ENCODE assay signal across 10 cellular contexts in the genomic region with DNA sequence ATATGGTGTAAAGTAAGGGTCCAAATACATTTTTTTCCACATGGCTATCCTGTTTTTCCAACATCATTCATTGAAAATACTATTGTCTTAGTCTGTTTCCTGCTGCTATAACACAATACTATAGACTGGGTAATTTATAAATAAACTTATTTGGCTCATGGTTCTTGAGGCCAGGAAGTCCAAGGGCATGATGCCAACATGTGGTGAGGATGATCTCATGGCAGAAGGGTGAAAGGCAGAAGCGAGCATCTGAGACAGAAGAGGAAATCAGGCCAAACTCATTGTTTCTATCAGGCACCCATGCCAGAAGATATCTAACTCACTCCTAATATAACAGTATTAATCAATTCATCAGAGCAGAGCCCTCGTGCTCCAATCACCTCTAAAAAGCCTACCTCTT. TPM values are rescaled to one million over a fixed set of nuclear protein-coding genes. Genes with fewer than 3 reads are reported as not detected.
A peak's percentile ranks its signal among the peaks of the same experiment; 100 is the strongest.
DNase-seq lines count a peak whose midpoint lies in the region; ATAC-seq and TF ChIP-seq lines count a peak whose summit lies in the region.
"Had no signal": no experiment of that assay in that cellular context is flagged by ENCODE, and none has a peak within 500 bp of the region (broad histone marks: within the 10 kb centered on the region; RNA-seq: fewer than 3 reads in every experiment).

No MANE protein-coding gene starts in this region.

- POLR2A ChIA-PET in activated CD4-positive, alpha-beta T cell treated with anti-CD3 and anti-CD28 coated beads, Interleukin-2, amount 10 ng/mL, durations not matched to agents 7 days and 5 days (lab: Charles Lee), result no interaction called here
- POLR2A ChIA-PET in naive thymus-derived CD8-positive, alpha-beta T cell (lab: Charles Lee), result no interaction called here

- H3K4me3 ChIP-seq in dorsolateral prefrontal cortex, result no peak overlapping the region

- peaks cover 6% of the 10 kb centered on the region for H3K9me3 Mint-ChIP-seq in activated CD4-positive, alpha-beta T cell treated with anti-CD3 and anti-CD28 coated beads, Interleukin-2, amount 10 ng/mL, durations not matched to agents 7 days and 5 days
- peaks cover 0 to 10% (median 0%) of the 10 kb centered on the region in 9 donors for H3K9me3 Mint-ChIP-seq in naive thymus-derived CD8-positive, alpha-beta T cell

- peak; percentile 36 to 38 for DNase-seq in activated CD4-positive, alpha-beta T cell treated with anti-CD3 and anti-CD28 coated beads for 4 hours
- DNase-seq in activated CD4-positive, alpha-beta T cell treated with anti-CD3 and anti-CD28 coated beads, Interleukin-2, amount 10 ng/mL, durations not matched to agents 7 days and 5 days, result no peak
- DNase-seq in NCI-H2029 (lab: John Stamatoyannopoulos, UW) (peak; percentile 57), dorsolateral prefrontal cortex (no peak), SW 1271 (lab: John Stamatoyannopoulos, UW) (no peak), NCI-H1436 (lab: John Stamatoyannopoulos, UW) (no peak)
- DNase-seq in central memory CD4-positive, alpha-beta T cell, result peak; percentile 36
- DNase-seq in naive thymus-derived CD8-positive, alpha-beta T cell, result peak in 9 of 10 donors; percentile 6 to 78 (median 56)
- DNase-seq: NCI-H510A treated with DMSO at 0.1 percent for 48 hours had no signal

- no peak for TF ChIP-seq CTCF in dorsolateral prefrontal cortex (IDR thresholded peaks at IDR 0.05 in 54 of 56, conservative IDR thresholded peaks at IDR 0.05 in 2 of 56; ENCODE audit: low read depth in 1 of 56, partially characterized antibody in 56 of 56)

- no peak overlapping the region for H3K4me3 Mint-ChIP-seq in activated CD4-positive, alpha-beta T cell treated with anti-CD3 and anti-CD28 coated beads, Interleukin-2, amount 10 ng/mL, durations not matched to agents 7 days and 5 days
- H3K4me3 Mint-ChIP-seq in naive thymus-derived CD8-positive, alpha-beta T cell, result peak overlapping the region in 4 of 10 donors; percentile 16 to 47 (median 40)

- H3K27ac Mint-ChIP-seq in activated CD4-positive, alpha-beta T cell treated with anti-CD3 and anti-CD28 coated beads, Interleukin-2, amount 10 ng/mL, durations not matched to agents 7 days and 5 days, result no peak overlapping the region
- peak overlapping the region in 2 of 10 donors; percentile 5 to 79 for H3K27ac Mint-ChIP-seq in naive thymus-derived CD8-positive, alpha-beta T cell

- no peaks in the 10 kb centered on the region for H3K27me3 Mint-ChIP-seq in activated CD4-positive, alpha-beta T cell treated with anti-CD3 and anti-CD28 coated beads, Interleukin-2, amount 10 ng/mL, durations not matched to agents 7 days and 5 days
- H3K27me3 Mint-ChIP-seq in naive thymus-derived CD8-positive, alpha-beta T cell, result no peaks in the 10 kb centered on the region

- peaks cover 5% of the 10 kb centered on the region for H3K4me1 Mint-ChIP-seq in activated CD4-positive, alpha-beta T cell treated with anti-CD3 and anti-CD28 coated beads, Interleukin-2, amount 10 ng/mL, durations not matched to agents 7 days and 5 days
- peaks cover 9 to 24% (median 19%) of the 10 kb centered on the region in 4 donors for H3K4me1 Mint-ChIP-seq in naive thymus-derived CD8-positive, alpha-beta T cell

- CTCF ChIA-PET in activated CD4-positive, alpha-beta T cell treated with anti-CD3 and anti-CD28 coated beads, Interleukin-2, amount 10 ng/mL, durations not matched to agents 7 days and 5 days (lab: Charles Lee), result no interaction called here

- no peaks in the 10 kb centered on the region for H3K27me3 ChIP-seq in dorsolateral prefrontal cortex

- H3K27ac ChIP-seq in dorsolateral prefrontal cortex, result no peak overlapping the region

- H3K36me3 Mint-ChIP-seq in activated CD4-positive, alpha-beta T cell treated with anti-CD3 and anti-CD28 coated beads, Interleukin-2, amount 10 ng/mL, durations not matched to agents 7 days and 5 days (ENCODE audit: low read depth), result peaks cover 1% of the 10 kb centered on the region
- peaks cover 0 to 5% (median 0%) of the 10 kb centered on the region in 3 donors for H3K36me3 Mint-ChIP-seq in naive thymus-derived CD8-positive, alpha-beta T cell

- intact Hi-C loops in dorsolateral prefrontal cortex (cut with DNase I), result no loop called here

- ATAC-seq in naive thymus-derived CD8-positive, alpha-beta T cell, result peak; percentile 76 to 88

RNA-seq across cellular contexts. Expression of gene ANKRD55, which starts 42.6 kb away (rescaled TPM):
- 10 to 100 TPM; 10.3 to 11.9 TPM for total RNA-seq in activated CD4-positive, alpha-beta T cell treated with anti-CD3 and anti-CD28 coated beads, Interleukin-2, amount 10 ng/mL, durations not matched to agents 7 days and 5 days
- not detected for total RNA-seq in naive thymus-derived CD8-positive, alpha-beta T cell
- 1 to 10 TPM; 1.5 to 1.6 (median 1.6) TPM for polyA plus RNA-seq in naive thymus-derived CD8-positive, alpha-beta T cell
- total RNA-seq in dorsolateral prefrontal cortex, result 10 to 100 TPM in 6 of 120 experiments, 1 to 10 TPM in 110, under 1 TPM in 4; 0.59 to 12.0 (median 4.0) TPM
- polyA plus RNA-seq: AG04450 had no signal

Comparison
In these comparisons a context has a peak if more than half of its experiments do, and no peak if none do; other contexts are left out.
1. DNase-seq: peak in activated CD4-positive, alpha-beta T cell treated with anti-CD3 and anti-CD28 coated beads for 4 hours (2 of 2), NCI-H2029 (single experiment), central memory CD4-positive, alpha-beta T cell (single experiment) and naive thymus-derived CD8-positive, alpha-beta T cell (9 of 10); none in activated CD4-positive, alpha-beta T cell treated with anti-CD3 and anti-CD28 coated beads, Interleukin-2, amount 10 ng/mL, durations not matched to agents 7 days and 5 days (single experiment), dorsolateral prefrontal cortex (0 of 10), SW 1271 (0 of 2) and NCI-H1436 (single experiment).